In the genomic region with DNA sequence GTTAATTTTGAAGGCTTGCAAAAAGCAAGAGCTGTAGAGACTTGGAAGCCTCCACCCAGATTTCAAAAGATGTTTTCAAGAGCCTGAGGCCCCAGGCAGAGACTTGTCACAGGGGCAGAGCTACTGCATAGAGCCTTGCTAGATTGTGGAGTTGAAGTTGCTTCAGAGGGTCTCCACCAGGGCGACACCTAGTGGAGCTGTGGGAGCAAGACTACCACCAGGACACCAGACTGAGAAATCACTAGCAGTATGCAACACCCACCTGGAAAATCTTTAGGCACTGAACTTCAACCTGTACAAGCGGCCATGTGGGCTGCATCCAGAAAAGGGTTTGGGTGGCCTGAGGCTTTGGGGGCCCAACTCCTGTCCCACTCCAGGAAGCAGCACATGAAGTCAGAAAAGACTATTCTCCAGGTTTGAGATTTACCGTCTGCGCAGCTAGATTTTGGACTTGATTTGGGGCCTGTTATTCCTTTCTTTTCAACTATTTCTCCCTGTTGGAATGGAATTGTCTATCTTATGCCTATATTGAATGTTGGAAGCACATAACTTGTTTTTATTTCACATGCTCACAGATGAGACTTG, we compare ENCODE assay signal across 8 cellular contexts.
DNase-seq lines count a peak whose midpoint lies in the region; ATAC-seq and TF ChIP-seq lines count a peak whose summit lies in the region.

No MANE protein-coding gene starts in this region.

- intact Hi-C loops in A673 (cut with micrococcal nuclease; ENCODE audit: unreplicated experiment): no loop called here

- H3K27me3 ChIP-seq in A673 (replicated peaks; ENCODE audit: insufficient read depth, low read depth, low read length, poor library complexity) (no peaks in the 10 kb centered on the region), suprapubic skin (no peaks in the 10 kb centered on the region)

- H3K27ac ChIP-seq in A673 (ENCODE audit: low read depth, low read length, poor library complexity, severe bottlenecking) (no peak overlapping the region), suprapubic skin (no peak overlapping the region)

- ATAC-seq in GM18502 (IDR thresholded peaks at IDR 0.05; ENCODE audit: poor library complexity, unreplicated experiment): peak; percentile 82
- ATAC-seq in HG02938 (IDR thresholded peaks at IDR 0.05; ENCODE audit: unreplicated experiment): peak; percentile 78

- no peak for TF ChIP-seq EP300 in suprapubic skin (IDR thresholded peaks at IDR 0.05)

- TF ChIP-seq CTCF in A673 (conservative IDR thresholded peaks at IDR 0.05; ENCODE audit: low read depth, low read length) (peak; percentile 83), retinal pigment epithelial cell (conservative IDR thresholded peaks at IDR 0.05; ENCODE audit: low read depth, low read length) (peak; percentile 86), suprapubic skin (IDR thresholded peaks at IDR 0.05) (peak in 1 of 2 donors; percentile 56)

- H3K4me3 ChIP-seq in A673 (ENCODE audit: low read depth, low read length, poor library complexity, severe bottlenecking): no peak overlapping the region
- no peak overlapping the region for H3K4me3 ChIP-seq in retinal pigment epithelial cell (ENCODE audit: low read length)
- no peak overlapping the region for H3K4me3 ChIP-seq in suprapubic skin

- peak; percentile 72 for DNase-seq in A673 (ENCODE audit: low spot score)
- DNase-seq in NCI-H345 (lab: John Stamatoyannopoulos, UW): peak; percentile 5
- DNase-seq in activated CD8-positive, alpha-beta memory T cell treated with anti-CD3 and anti-CD28 coated beads, Interleukin-2, amount 50 U/mL, for 4 hours: peak; percentile 27
- DNase-seq in germinal center (ENCODE audit: low spot score): peak; percentile 4
- DNase-seq in retinal pigment epithelial cell (ENCODE audit: low read depth): peak; percentile 23
- no peak for DNase-seq in suprapubic skin (ENCODE audit: low spot score in 2 of 2)

- H3K36me3 ChIP-seq in A673 (ENCODE audit: insufficient read depth, low read length, poor library complexity, severe bottlenecking) (no peaks in the 10 kb centered on the region), suprapubic skin (no peaks in the 10 kb centered on the region)

- no TSS peak for BruUV-seq in A673 (replicated peaks; lab: Mats Ljungman, UMichigan)

- POLR2A ChIA-PET in A673 (lab: Charles Lee; ENCODE audit: low non-redundant PET): no interaction called here

- TF ChIP-seq POLR2A in suprapubic skin (IDR thresholded peaks at IDR 0.05): no peak

- CTCF ChIA-PET in A673 (lab: Charles Lee): interaction anchor here (0.5 kb wide), 1 partner anchor 1999 kb away, joined by 5 read pairs; no protein-coding TSS in a partner anchor

- H3K4me1 ChIP-seq in A673 (ENCODE audit: insufficient read depth, low read length, poor library complexity, severe bottlenecking) (peaks cover 5% of the 10 kb centered on the region), suprapubic skin (no peaks in the 10 kb centered on the region)

- WGBS in suprapubic skin: 69% methylated on average over 4 of the region's 4 CpGs

- H3K9me3 ChIP-seq in A673 (ENCODE audit: low read depth, low read length, poor library complexity, severe bottlenecking): no peaks in the 10 kb centered on the region
- no peaks in the 10 kb centered on the region for H3K9me3 ChIP-seq in suprapubic skin

Comparison
In these comparisons a context has a peak if more than half of its experiments do, and no peak if none do; other contexts are left out.
1. DNase-seq: peak in A673 (single experiment), NCI-H345 (single experiment), activated CD8-positive, alpha-beta memory T cell treated with anti-CD3 and anti-CD28 coated beads, Interleukin-2, amount 50 U/mL, for 4 hours (single experiment), germinal center (single experiment) and retinal pigment epithelial cell (single experiment); none in suprapubic skin (0 of 2).